ENCODE assay signal across 8 cellular contexts in the genomic region with DNA sequence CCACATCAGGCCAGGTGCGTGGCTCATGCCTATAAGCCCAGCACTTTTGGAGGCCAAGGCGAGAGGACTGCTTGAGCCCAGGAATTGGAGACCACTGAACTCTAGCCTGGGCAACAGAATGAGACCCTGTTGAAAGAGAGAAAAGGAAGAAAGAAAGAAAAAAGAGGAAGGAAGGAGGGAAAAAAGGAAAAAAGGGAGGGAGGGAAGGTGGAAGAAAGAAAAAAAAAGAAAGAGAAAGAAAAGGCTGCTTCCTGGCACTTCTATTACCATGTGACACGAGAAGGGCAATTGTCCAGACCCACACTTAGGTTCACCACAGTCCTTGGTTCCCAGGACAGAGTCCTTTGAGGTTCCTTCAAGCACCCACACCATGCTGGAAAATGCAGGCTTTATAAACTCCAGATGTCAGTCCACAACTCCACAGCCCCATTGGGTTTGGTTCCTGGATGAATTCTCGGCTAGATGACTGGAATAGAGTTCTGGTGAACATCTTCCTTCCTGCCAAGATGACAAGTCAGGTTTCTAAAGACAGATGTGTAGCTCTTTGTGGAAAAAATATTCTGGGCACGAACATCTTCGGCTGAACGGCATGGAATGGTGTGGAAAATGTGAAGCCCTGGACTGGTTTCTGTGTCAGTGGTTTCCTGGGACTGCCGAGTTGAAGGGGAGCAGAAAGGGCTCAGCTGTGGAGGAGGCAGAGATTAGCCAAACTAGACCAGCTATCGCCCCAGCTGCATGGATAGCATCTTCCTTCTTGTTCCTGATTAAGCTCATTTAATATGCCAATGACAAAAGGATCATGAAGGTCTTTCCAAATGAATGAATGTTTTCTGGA. TPM values are rescaled to one million over a fixed set of nuclear protein-coding genes. Genes with fewer than 3 reads are reported as not detected.
DNase-seq lines count a peak whose midpoint lies in the region; ATAC-seq and TF ChIP-seq lines count a peak whose summit lies in the region.

No MANE protein-coding gene starts in this region.

- TF ChIP-seq POLR2A in stomach (IDR thresholded peaks at IDR 0.05) = no peak

- H3K9me3 ChIP-seq in DND-41 (ENCODE audit: insufficient read depth, low read length, severe bottlenecking) = no peaks in the 10 kb centered on the region
- H3K9me3 ChIP-seq in ascending aorta = no peaks in the 10 kb centered on the region
- H3K9me3 ChIP-seq in stomach = no peaks in the 10 kb centered on the region

- H4K20me1 ChIP-seq in DND-41 (ENCODE audit: insufficient read depth, low read length) = no peaks in the 10 kb centered on the region

- DNase-seq in DND-41 = no peak
- DNase-seq in ascending aorta (ENCODE audit: low spot score in 2 of 2) = no peak
- no peak for DNase-seq in naive B cell
- DNase-seq in amniotic stem cell (lab: John Stamatoyannopoulos, UW) = no peak
- DNase-seq in NK-92 (lab: John Stamatoyannopoulos, UW; ENCODE audit: unreplicated experiment) = no peak
- no peak for DNase-seq in stomach

- H3K4me1 ChIP-seq in DND-41 (ENCODE audit: insufficient read depth, low read length) = no peaks in the 10 kb centered on the region
- peaks cover 0 to 2% of the 10 kb centered on the region in 2 donors for H3K4me1 ChIP-seq in ascending aorta
- peaks cover 0 to 21% (median 10%) of the 10 kb centered on the region in 4 donors for H3K4me1 ChIP-seq in stomach

- H3K27ac ChIP-seq in DND-41 (ENCODE audit: low read length) = no peak overlapping the region
- H3K27ac ChIP-seq in ascending aorta = peak overlapping the region; percentile 23 to 65
- peak overlapping the region in 2 of 5 donors; percentile 5 to 46 for H3K27ac ChIP-seq in stomach

- no peak for TF ChIP-seq CTCF in DND-41 (IDR thresholded peaks at IDR 0.05; ENCODE audit: borderline replicate concordance, extremely low read depth, low read length, poor library complexity, severe bottlenecking)
- TF ChIP-seq CTCF in ascending aorta (IDR thresholded peaks at IDR 0.05) = no peak
- no peak for TF ChIP-seq CTCF in stomach (IDR thresholded peaks at IDR 0.05)

- peaks cover 9 to 25% (median 19%) of the 10 kb centered on the region in 3 donors for H3K4me1 Mint-ChIP-seq in naive B cell

- WGBS in stomach, 5 donors = 62 to 84% (median 70%) methylated on average over 9 of the region's 9 CpGs

- H3K79me2 ChIP-seq in DND-41 (ENCODE audit: insufficient read depth, low read length) = no peaks in the 10 kb centered on the region

- H2AFZ ChIP-seq in DND-41 (ENCODE audit: low read depth, low read length) = no peak overlapping the region

- H3K4me3 Mint-ChIP-seq in naive B cell = no peak overlapping the region

- no peaks in the 10 kb centered on the region for H3K9me3 Mint-ChIP-seq in naive B cell

- H3K27me3 ChIP-seq in DND-41 (ENCODE audit: insufficient read depth, low read length, poor library complexity) (no peaks in the 10 kb centered on the region), ascending aorta (no peaks in the 10 kb centered on the region), stomach (no peaks in the 10 kb centered on the region)

- H3K27ac Mint-ChIP-seq in naive B cell = peak overlapping the region in 4 of 6 donors; percentile 39 to 99 (median 68)

- intact Hi-C loops in ascending aorta (cut with DNase I) (loop anchor here (1.0 to 5.0 kb wide), 3 partner anchors 32 to 127 kb away; a partner anchor contains a TSS), stomach (cut with DNase I; ENCODE audit: low total_unique reads) (loop anchor here (5.0 kb wide), 1 partner anchor 130 kb away; no protein-coding TSS in a partner anchor)

- no peak overlapping the region for H3K4me2 ChIP-seq in DND-41 (ENCODE audit: insufficient read depth, low read length)

- TF ChIP-seq EP300 in stomach (IDR thresholded peaks at IDR 0.05) = no peak

- no peaks in the 10 kb centered on the region for H3K27me3 Mint-ChIP-seq in naive B cell

- no peaks in the 10 kb centered on the region for H3K36me3 ChIP-seq in DND-41 (ENCODE audit: insufficient read depth, low read length)
- no peaks in the 10 kb centered on the region for H3K36me3 ChIP-seq in ascending aorta
- H3K36me3 ChIP-seq in stomach = peaks cover 0 to 9% (median 0%) of the 10 kb centered on the region in 4 donors

- H3K9ac ChIP-seq in DND-41 (ENCODE audit: low read depth, low read length) = no peak overlapping the region

- peaks cover 0 to 6% of the 10 kb centered on the region in 2 donors for H3K36me3 Mint-ChIP-seq in naive B cell

- ATAC-seq in DND-41 (ENCODE audit: insufficient read depth, low read depth) (peak; percentile 25; the same call in 2 of the 3 replicates), HG02763 (IDR thresholded peaks at IDR 0.05; ENCODE audit: unreplicated experiment) (peak; percentile 13), naive B cell (ENCODE audit: low read depth in 2 of 2) (no peak), GM18520 (IDR thresholded peaks at IDR 0.05; ENCODE audit: unreplicated experiment) (no peak)

- H3K4me3 ChIP-seq in DND-41 (ENCODE audit: low read depth in 1 of 2, low read length in 2 of 2) = no peak overlapping the region
- H3K4me3 ChIP-seq in ascending aorta = peak overlapping the region in 1 of 2 donors; percentile 8
- no peak overlapping the region for H3K4me3 ChIP-seq in stomach

RNA-seq across cellular contexts. Expression of a gene that starts 32.5 kb away (rescaled TPM):
- total RNA-seq in ascending aorta = 143 TPM
- 100 to 1,000 TPM in 5 of 6 donors, 10 to 100 TPM in 1; 97.8 to 211 (median 131) TPM for polyA plus RNA-seq in naive B cell (ENCODE audit: low read depth in 6 of 6)
- total RNA-seq in stomach = 10 to 100 TPM in 3 of 5 donors, 1 to 10 TPM in 2; 6.8 to 18.8 (median 16.0) TPM
- polyA plus RNA-seq in stomach = 1 to 10 TPM; 2.9 to 4.1 (median 2.9) TPM

Comparison
In these comparisons a context has a peak if more than half of its experiments do, and no peak if none do; other contexts are left out.
1. ATAC-seq: peak in DND-41 (single experiment) and HG02763 (single experiment); none in naive B cell (0 of 2) and GM18520 (single experiment).